ENCODE assay signal across 1 cellular context in genomic region chr2:96344011-96344410, GRCh38.
TF ChIP-seq lines count a peak whose summit lies in the region.

No MANE protein-coding gene starts in this region.

TF ChIP-seq in GM23338, 12 proteins besides CTCF, POLR2A, EP300 and RAD21 (continued from another document):
- TF ChIP-seq ETS1 (IDR thresholded peaks at IDR 0.05) (no peak), STAT1 (IDR thresholded peaks at IDR 0.05; ENCODE audit: unreplicated experiment) (no peak), EZH2 (IDR thresholded peaks at IDR 0.05; ENCODE audit: low read depth, unreplicated experiment) (no peak)
TF ChIP-seq in GM23338: peak in this region for 0.
